ENCODE assay signal across 8 cellular contexts in genomic region chr17:44344939-44345496, GRCh38. TPM values are rescaled to one million over a fixed set of nuclear protein-coding genes. Genes with fewer than 3 reads are reported as not detected.
DNase-seq lines count a peak whose midpoint lies in the region; TF ChIP-seq lines count a peak whose summit lies in the region.

Gene GRN, plus strand, starts transcription at chr17:44345302. Its CDS starts 3,863 bp downstream, at chr17:44349165.

- no peaks in the 10 kb centered on the region for H3K9me3 ChIP-seq in GM23248 (ENCODE audit: low read depth)
- H3K9me3 ChIP-seq in MM.1S (replicated peaks; ENCODE audit: insufficient read depth, low read length), result no peaks in the 10 kb centered on the region
- H3K9me3 ChIP-seq in SJCRH30 (replicated peaks), result no peaks in the 10 kb centered on the region
- no peaks in the 10 kb centered on the region for H3K9me3 ChIP-seq in stomach smooth muscle (ENCODE audit: control insufficient read depth in 2 of 2, low read length in 2 of 2)

- H3K9me2 ChIP-seq in GM23248 (ENCODE audit: insufficient read depth) (no peaks in the 10 kb centered on the region), MM.1S (replicated peaks; ENCODE audit: insufficient read depth, low read length) (no peaks in the 10 kb centered on the region)

- H3K79me2 ChIP-seq in GM23248 (ENCODE audit: insufficient read depth) (peaks cover 15% of the 10 kb centered on the region; the same call in 1 of the 2 replicates), MM.1S (ENCODE audit: low read length) (no peaks in the 10 kb centered on the region)

- H4K20me1 ChIP-seq in GM23248 (ENCODE audit: insufficient read depth) (no peaks in the 10 kb centered on the region), MM.1S (ENCODE audit: insufficient read depth, low read length) (no peaks in the 10 kb centered on the region)

- no peaks in the 10 kb centered on the region for H3K9me3 Mint-ChIP-seq in neural crest cell

- peaks cover 16% of the 10 kb centered on the region for H3F3A ChIP-seq in GM23248 (ENCODE audit: insufficient read depth)
- no peaks in the 10 kb centered on the region; the same call in 1 of the 2 replicates for H3F3A ChIP-seq in MM.1S (ENCODE audit: insufficient read depth, low read length)

- TF ChIP-seq CTCF in MM.1S (IDR thresholded peaks at IDR 0.05; ENCODE audit: low read length), result no peak
- TF ChIP-seq CTCF in foreskin fibroblast (IDR thresholded peaks at IDR 0.05; ENCODE audit: low read depth, low read length), result no peak
- no peak for TF ChIP-seq CTCF in neural crest cell (conservative IDR thresholded peaks at IDR 0.05)

- H3K27ac ChIP-seq in GM23248 (peak within 1 kb of the TSS; percentile 44), MM.1S (ENCODE audit: low read length) (no peak within 1 kb of the TSS), SJCRH30 (no peak within 1 kb of the TSS), stomach smooth muscle (ENCODE audit: low read length) (peak within 1 kb of the TSS; percentile 85)

- DNase-seq in DMS79 treated with DMSO at 0.1 percent for 48 hours (lab: John Stamatoyannopoulos, UW) (peak; percentile 98), GM23248 (peak; percentile 98), MM.1S (peak; percentile 94), SJCRH30 (peak; percentile 98 to 99), foreskin fibroblast (peak; percentile 98 to 99), neural crest cell (ENCODE audit: low read depth, low spot score) (peak; percentile 87)
- DNase-seq in activated gamma-delta T cell treated with anti-CD3 and anti-CD28 coated beads, Interleukin-2, amount 50 U/mL, for 16 hours (ENCODE audit: low read depth), result peak; percentile 76

- H3K36me3 Mint-ChIP-seq in neural crest cell (ENCODE audit: low read depth), result no peaks in the 10 kb centered on the region

- H3K4me2 ChIP-seq in GM23248 (ENCODE audit: unreplicated experiment) (peak within 1 kb of the TSS; percentile 83), MM.1S (ENCODE audit: low read depth, low read length) (peak within 1 kb of the TSS; percentile 81)

- peaks cover 3% of the 10 kb centered on the region; the same call in 1 of the 2 replicates for H3K4me1 ChIP-seq in GM23248 (ENCODE audit: insufficient read depth)
- peaks cover 18% of the 10 kb centered on the region for H3K4me1 ChIP-seq in MM.1S (ENCODE audit: low read length)
- peaks cover 3% of the 10 kb centered on the region; the same call in 1 of the 2 replicates for H3K4me1 ChIP-seq in SJCRH30
- peaks cover 18% of the 10 kb centered on the region for H3K4me1 ChIP-seq in stomach smooth muscle (ENCODE audit: control insufficient read depth, insufficient read depth, low read length)

- WGBS in GM23248 (ENCODE audit: low coverage in 1 of 2, low lambda C conversion rate in 2 of 2, missing lambda C conversion rate in 2 of 2), 2 experiments, result 1% methylated on average over 26 of the region's 26 CpGs

- H3K27me3 Mint-ChIP-seq in neural crest cell (ENCODE audit: low read depth), result peaks cover 36% of the 10 kb centered on the region

- H3K4me3 ChIP-seq in GM23248 (peak within 1 kb of the TSS; percentile 97), MM.1S (ENCODE audit: low read length) (peak within 1 kb of the TSS; percentile 74), SJCRH30 (peak within 1 kb of the TSS; percentile 62), foreskin fibroblast (ENCODE audit: low read depth in 1 of 2, low read length in 2 of 2) (peak within 1 kb of the TSS; percentile 75 to 100), stomach smooth muscle (ENCODE audit: low read length in 2 of 2) (peak within 1 kb of the TSS; percentile 81 to 96)

- H3K27me3 ChIP-seq in GM23248 (replicated peaks; ENCODE audit: insufficient read depth) (no peaks in the 10 kb centered on the region), MM.1S (replicated peaks; ENCODE audit: insufficient read depth, low read length) (no peaks in the 10 kb centered on the region), SJCRH30 (no peaks in the 10 kb centered on the region), stomach smooth muscle (ENCODE audit: control insufficient read depth in 1 of 2, insufficient read depth in 2 of 2, low read length in 2 of 2) (no peaks in the 10 kb centered on the region)

- in situ Hi-C loops in GM23248 (cut with MboI), result no loop called here

- H3K36me3 ChIP-seq in GM23248 (ENCODE audit: low read depth) (no peaks in the 10 kb centered on the region), MM.1S (replicated peaks; ENCODE audit: insufficient read depth, low read length) (no peaks in the 10 kb centered on the region), SJCRH30 (no peaks in the 10 kb centered on the region), stomach smooth muscle (ENCODE audit: control insufficient read depth in 2 of 2, insufficient read depth in 2 of 2, low read length in 2 of 2) (peaks cover 0 to 3% of the 10 kb centered on the region in 2 donors)

- peaks cover 15% of the 10 kb centered on the region for H3K4me1 Mint-ChIP-seq in neural crest cell

- H2AFZ ChIP-seq in GM23248, result peak within 1 kb of the TSS; percentile 96
- peak within 1 kb of the TSS; percentile 55 for H2AFZ ChIP-seq in MM.1S (ENCODE audit: low read length)

- H3K27ac Mint-ChIP-seq in neural crest cell (ENCODE audit: unreplicated experiment), result peak within 1 kb of the TSS; percentile 86

- peak within 1 kb of the TSS; percentile 96 for H3K4me3 Mint-ChIP-seq in neural crest cell

- H3K9ac ChIP-seq in GM23248 (peak within 1 kb of the TSS; percentile 86), MM.1S (ENCODE audit: low read length) (peak within 1 kb of the TSS; percentile 21; the same call in 1 of the 2 replicates), stomach smooth muscle (ENCODE audit: low read length in 2 of 2) (peak within 1 kb of the TSS; percentile 75 to 87)

RNA-seq across cellular contexts. Expression of gene GRN, which starts in this region (rescaled TPM):
- 326 and 410 TPM in 2 replicates for total RNA-seq in GM23248 (2014; rRNA removed; shearing (Covaris generic))
- 440 and 446 TPM in 2 replicates for polyA plus RNA-seq in GM23248 (2016; fragmentation: Nextera tagmentation; extraction: Ambion mirVana)
- 74.4 and 77.2 TPM in 2 replicates for total RNA-seq in SJCRH30 (2014; rRNA removed; shearing (Covaris generic))
- total RNA-seq in neural crest cell, result 59.7 and 70.0 TPM in 2 replicates

Comparison
In these comparisons a context has a peak if more than half of its experiments do, and no peak if none do; other contexts are left out.
1. H3K27ac ChIP-seq: peak in GM23248 (single experiment) and stomach smooth muscle (single experiment); none in MM.1S (single experiment) and SJCRH30 (single experiment).
2. H3K9ac ChIP-seq: peak in every context shown above with its lines; median percentile 86 in GM23248; 81 in stomach smooth muscle; 21 in MM.1S.
3. Peak in every context shown above with its lines, with median percentiles within 50 percentile points of each other: DNase-seq and H3K4me3 ChIP-seq.